7 cellular contexts compared by ENCODE assay signal in genomic region chr1:156241311-156241811, GRCh38. TPM values are rescaled to one million over a fixed set of nuclear protein-coding genes. Genes with fewer than 3 reads are reported as not detected.
A peak's percentile ranks its signal among the peaks of the same experiment; 100 is the strongest.
DNase-seq lines count a peak whose midpoint lies in the region; ATAC-seq and FAIRE-seq lines count a peak whose summit lies in the region.
"Had no signal": no experiment of that assay in that cellular context is flagged by ENCODE, and none has a peak within 500 bp of the region (broad histone marks: within the 10 kb centered on the region; RNA-seq: fewer than 3 reads in every experiment).

No MANE protein-coding gene starts in this region.

- peaks cover 62% of the 10 kb centered on the region for H3K36me3 Mint-ChIP-seq in activated T-cell treated with anti-CD3 and anti-CD28 coated beads, Interleukin-2, amount 50 U/mL, for 24 hours (ENCODE audit: low read depth)

- no peak overlapping the region for H3K27ac Mint-ChIP-seq in activated T-cell treated with anti-CD3 and anti-CD28 coated beads, Interleukin-2, amount 50 U/mL, for 24 hours

- FAIRE-seq in HTR-8/SVneo (lab: Jason Lieb, UNC), result peak; percentile 20

- in situ Hi-C loops in ACHN (cut with HindIII; ENCODE audit: low pct_ligation_motif_present, low pct_unique_long_range_greater_than_20kb, low sequenced_read_pairs), result no loop called here

- DNase-seq in ACHN (peak; percentile 65), HTR-8/SVneo (ENCODE audit: insufficient read length, low spot score) (peak; percentile 43), dermis microvascular lymphatic vessel endothelial cell (ENCODE audit: low read depth in 2 of 2) (peak; percentile 46 to 55)
- no peak for DNase-seq in activated effector memory CD4-positive, alpha-beta T cell treated with Interleukin-2 at 50 U/mL for 16 hours
- DNase-seq in activated T-cell treated with anti-CD3 and anti-CD28 coated beads, Interleukin-2, amount 50 U/mL, for 24 hours, result no peak
- DNase-seq: NCI-H510A had no signal

- no peaks in the 10 kb centered on the region for H3K9me3 Mint-ChIP-seq in activated T-cell treated with anti-CD3 and anti-CD28 coated beads, Interleukin-2, amount 50 U/mL, for 24 hours

- H3K4me1 Mint-ChIP-seq in activated T-cell treated with anti-CD3 and anti-CD28 coated beads, Interleukin-2, amount 50 U/mL, for 24 hours (ENCODE audit: low read depth), result peaks cover 28% of the 10 kb centered on the region

- ATAC-seq in HG02870 (IDR thresholded peaks at IDR 0.05; ENCODE audit: unreplicated experiment), result no peak

- no peak overlapping the region for H3K4me3 Mint-ChIP-seq in activated T-cell treated with anti-CD3 and anti-CD28 coated beads, Interleukin-2, amount 50 U/mL, for 24 hours

- H3K27me3 Mint-ChIP-seq in activated T-cell treated with anti-CD3 and anti-CD28 coated beads, Interleukin-2, amount 50 U/mL, for 24 hours, result no peaks in the 10 kb centered on the region

RNA-seq across cellular contexts. Expression of gene BGLAP, which starts 0.6 kb away (rescaled TPM):
- 0.26 and 0.63 TPM in 2 replicates for total RNA-seq in dermis microvascular lymphatic vessel endothelial cell

RNA-seq across cellular contexts. Expression of gene PAQR6, which starts 6.5 kb away (rescaled TPM):
- 0.38 and 0.39 TPM in 2 replicates for total RNA-seq in dermis microvascular lymphatic vessel endothelial cell

RNA-seq across cellular contexts. Expression of gene PMF1, which starts 28.6 kb away (rescaled TPM):
- total RNA-seq in dermis microvascular lymphatic vessel endothelial cell, result 52.0 and 70.2 TPM in 2 replicates

RNA-seq across cellular contexts. Expression of gene SMG5, which starts 41.3 kb away (rescaled TPM):
- total RNA-seq in dermis microvascular lymphatic vessel endothelial cell, result 36.6 and 58.9 TPM in 2 replicates

RNA-seq across cellular contexts. Expression of gene TMEM79, which starts 42.8 kb away (rescaled TPM):
- total RNA-seq in dermis microvascular lymphatic vessel endothelial cell, result 0.51 and 0.90 TPM in 2 replicates

Comparison
In these comparisons a context has a peak if more than half of its experiments do, and no peak if none do; other contexts are left out.
1. DNase-seq: peak in ACHN (single experiment), HTR-8/SVneo (single experiment) and dermis microvascular lymphatic vessel endothelial cell (2 of 2); none in activated effector memory CD4-positive, alpha-beta T cell treated with Interleukin-2 at 50 U/mL for 16 hours (single experiment) and activated T-cell treated with anti-CD3 and anti-CD28 coated beads, Interleukin-2, amount 50 U/mL, for 24 hours (single experiment).